8 cellular contexts compared by ENCODE assay signal in the genomic region with DNA sequence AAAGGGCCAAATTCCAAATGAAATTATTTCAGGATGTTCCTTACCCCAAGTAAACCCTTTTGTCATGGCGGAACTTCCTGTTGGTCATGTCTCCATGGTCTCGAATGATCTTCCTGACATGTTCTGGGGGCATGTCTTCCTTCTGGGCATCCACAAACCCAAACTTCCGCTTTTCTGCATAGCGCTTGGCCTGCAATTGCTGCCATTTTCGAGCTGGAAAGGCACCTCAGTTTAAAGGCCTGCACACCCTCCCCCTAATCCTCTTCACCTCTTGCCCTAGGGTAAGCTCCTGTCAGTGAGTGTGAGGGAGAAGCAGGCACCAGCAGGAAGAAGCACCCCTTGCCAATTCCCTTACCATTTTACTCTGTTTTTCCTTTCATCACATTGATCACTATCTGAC. TPM values are rescaled to one million over a fixed set of nuclear protein-coding genes. Genes with fewer than 3 reads are reported as not detected.
DNase-seq lines count a peak whose midpoint lies in the region; ATAC-seq and TF ChIP-seq lines count a peak whose summit lies in the region.

No MANE protein-coding gene starts in this region.

- in situ Hi-C loops in Panc1 (cut with HindIII; ENCODE audit: low pct_unique_long_range_greater_than_20kb, low sequenced_read_pairs), result no loop called here

- peaks cover 33% of the 10 kb centered on the region for H3K36me3 ChIP-seq in GM06990 (ENCODE audit: control insufficient read depth, insufficient read depth, low read length)
- peaks cover 28% of the 10 kb centered on the region for H3K36me3 ChIP-seq in Panc1 (ENCODE audit: control insufficient read depth, insufficient read depth, low read length)

- peak overlapping the region; percentile 97 for H3K4me3 Mint-ChIP-seq in progenitor cell of endocrine pancreas (ENCODE audit: low read depth)

- peaks cover 33% of the 10 kb centered on the region for H3K36me3 Mint-ChIP-seq in progenitor cell of endocrine pancreas (ENCODE audit: insufficient read depth)

- DNase-seq in GM06990 (ENCODE audit: extremely low read depth, insufficient read length) (no peak), Panc1 (ENCODE audit: low read depth, low spot score) (no peak), epithelial cell of prostate (ENCODE audit: low read depth, low spot score) (no peak), progenitor cell of endocrine pancreas (ENCODE audit: low spot score, unreplicated experiment) (no peak), COLO668 (lab: John Stamatoyannopoulos, UW; ENCODE audit: unreplicated experiment) (no peak), hippocampal formation (lab: John Stamatoyannopoulos, UW) (no peak)

- peaks cover 20% of the 10 kb centered on the region for H3K4me1 Mint-ChIP-seq in progenitor cell of endocrine pancreas (ENCODE audit: low read depth)

- ATAC-seq in Panc1 (no peak), GM21526 (IDR thresholded peaks at IDR 0.05; ENCODE audit: low FRiP score, unreplicated experiment) (no peak), HG02763 (IDR thresholded peaks at IDR 0.05; ENCODE audit: unreplicated experiment) (no peak)

- peak overlapping the region; percentile 99 for H3K27ac Mint-ChIP-seq in progenitor cell of endocrine pancreas

- intact Hi-C loops in Panc1 (cut with micrococcal nuclease; ENCODE audit: unreplicated experiment), result no loop called here

- 0 out of 2 replicates have a peak, but pooled peaks cover 2% of the 10 kb centered on the region for H3K4me1 ChIP-seq in Panc1 (ENCODE audit: control insufficient read depth, insufficient read depth, low read length)

- no peaks in the 10 kb centered on the region for H3K27me3 Mint-ChIP-seq in progenitor cell of endocrine pancreas

- TF ChIP-seq CTCF in GM06990 (IDR thresholded peaks at IDR 0.05; ENCODE audit: insufficient read depth, low read length, poor library complexity, severe bottlenecking) (no peak), Panc1 (IDR thresholded peaks at IDR 0.05) (no peak), progenitor cell of endocrine pancreas (IDR thresholded peaks at IDR 0.05; ENCODE audit: unreplicated experiment) (no peak)

- H3K27me3 ChIP-seq in GM06990 (replicated peaks; ENCODE audit: control insufficient read depth, insufficient read depth, low read length) (no peaks in the 10 kb centered on the region), Panc1 (ENCODE audit: control insufficient read depth, insufficient read depth, low read length) (no peaks in the 10 kb centered on the region)

- no peaks in the 10 kb centered on the region for H3K9me3 ChIP-seq in Panc1 (ENCODE audit: control insufficient read depth, insufficient read depth, low read depth, low read length)

- BruUV-seq in Panc1 (replicated peaks; lab: Mats Ljungman, UMichigan), result no TSS peak

- peak overlapping the region; percentile 85; the same call in 1 of the 2 replicates for H3K27ac ChIP-seq in Panc1 (ENCODE audit: low read length)
- peak overlapping the region; percentile 79 for H3K27ac ChIP-seq in epithelial cell of prostate

- no peaks in the 10 kb centered on the region for H3K9me3 Mint-ChIP-seq in progenitor cell of endocrine pancreas (ENCODE audit: low read depth)

- POLR2A ChIA-PET in Panc1 (lab: Charles Lee), result interaction anchor here (0.7 kb wide), 1 partner anchor 26 kb away, joined by 5 read pairs; no protein-coding TSS in a partner anchor

- CTCF ChIA-PET in Panc1 (lab: Charles Lee), result interaction anchor here (0.8 kb wide), 1 partner anchor 14 kb away, joined by 3 read pairs; no protein-coding TSS in a partner anchor

- H3K4me3 ChIP-seq in GM06990 (replicated peaks; ENCODE audit: low read depth, low read length) (peak overlapping the region; percentile 81), Panc1 (ENCODE audit: low read depth in 2 of 2, low read length in 2 of 2) (peak overlapping the region; percentile 84 to 86)

RNA-seq across cellular contexts. Expression of a gene that starts 1.2 kb away (rescaled TPM):
- total RNA-seq in Panc1 (2021; ENCODE audit: unreplicated experiment), result 296 TPM
- polyA plus RNA-seq in Panc1 (2012; ENCODE audit: insufficient read length), result 473 TPM
- total RNA-seq in progenitor cell of endocrine pancreas, result 367 and 378 TPM in 2 replicates

RNA-seq across cellular contexts. Expression of a gene that starts 26.7 kb away (rescaled TPM):
- total RNA-seq in Panc1 (2021; ENCODE audit: unreplicated experiment) (7.0 TPM), progenitor cell of endocrine pancreas (2.7 and 2.9 TPM in 2 replicates)
- polyA plus RNA-seq in Panc1 (2012; ENCODE audit: insufficient read length), result 3.0 TPM

RNA-seq across cellular contexts. Expression of a gene that starts 33.8 kb away (rescaled TPM):
- total RNA-seq in Panc1 (2021; ENCODE audit: unreplicated experiment) (20.8 TPM), progenitor cell of endocrine pancreas (1.2 and 1.5 TPM in 2 replicates)
- polyA plus RNA-seq in Panc1 (2012; ENCODE audit: insufficient read length), result 25.5 TPM

RNA-seq across cellular contexts. Expression of a gene that starts 38.0 kb away (rescaled TPM):
- total RNA-seq in Panc1 (2021; ENCODE audit: unreplicated experiment) (6.6 TPM), progenitor cell of endocrine pancreas (0.43 and 0.69 TPM in 2 replicates)
- polyA plus RNA-seq in Panc1 (2012; ENCODE audit: insufficient read length), result 6.0 TPM

RNA-seq across cellular contexts. Expression of a gene that starts 41.0 kb away (rescaled TPM):
- total RNA-seq in Panc1 (2021; ENCODE audit: unreplicated experiment) (29.5 TPM), progenitor cell of endocrine pancreas (22.1 and 22.4 TPM in 2 replicates)
- polyA plus RNA-seq in Panc1 (2012; ENCODE audit: insufficient read length), result 36.4 TPM
